9 cellular contexts compared by ENCODE assay signal in the genomic region with DNA sequence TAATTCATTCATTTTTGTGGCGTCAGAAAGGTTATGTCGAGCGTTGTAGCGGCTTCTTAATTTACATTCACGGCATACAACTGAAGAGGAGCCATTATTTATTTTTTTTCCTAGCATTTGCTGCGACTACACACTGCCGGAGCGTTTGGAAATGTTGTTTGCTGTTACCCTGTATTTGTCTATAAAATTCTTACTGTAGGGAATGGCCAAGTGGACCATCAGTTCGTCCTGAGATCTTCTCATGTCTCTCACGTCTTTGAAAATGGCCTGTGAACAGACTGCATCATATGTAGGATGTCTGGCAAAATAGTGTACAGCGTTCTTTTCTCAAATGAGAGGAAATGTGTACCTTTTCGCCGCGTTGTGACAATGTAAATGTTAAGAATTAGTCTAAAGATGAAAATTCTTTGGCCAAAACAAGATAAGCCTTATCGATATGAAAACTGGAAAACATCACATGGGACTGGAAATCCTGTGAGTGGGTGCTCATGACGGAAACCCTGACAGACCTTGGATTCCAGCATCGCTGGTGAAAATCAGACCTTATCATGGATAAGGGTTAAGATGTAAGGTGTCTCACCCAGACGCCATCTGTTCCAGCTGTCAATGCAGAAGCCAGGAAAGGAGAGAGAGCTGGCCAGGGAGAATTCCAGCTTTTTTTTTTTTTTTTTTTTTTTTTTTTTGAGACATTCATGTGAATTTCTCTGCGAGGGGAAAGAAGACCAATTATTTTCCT. TPM values are rescaled to one million over a fixed set of nuclear protein-coding genes. Genes with fewer than 3 reads are reported as not detected.
DNase-seq lines count a peak whose midpoint lies in the region; ATAC-seq, FAIRE-seq and TF ChIP-seq lines count a peak whose summit lies in the region.
"Had no signal": no experiment of that assay in that cellular context is flagged by ENCODE, and none has a peak within 500 bp of the region (broad histone marks: within the 10 kb centered on the region; RNA-seq: fewer than 3 reads in every experiment).

No MANE protein-coding gene starts in this region.

- H3K36me3 Mint-ChIP-seq in activated naive CD4-positive, alpha-beta T cell treated with anti-CD3 and anti-CD28 coated beads, Interleukin-2, amount 50 U/mL, for 24 hours = peaks cover 18% of the 10 kb centered on the region
- H3K36me3 Mint-ChIP-seq in activated T-helper 2 cell treated with anti-CD3 and anti-CD28 coated beads, Interferon-gamma antibody, Interleukin-2, Interleukin-4, amounts not matched to agents 10 μg/mL and 5 μg/mL and 100 μg/mL, durations not matched to agents 14 hours and 24 hours and 36 hours (ENCODE audit: low read depth) = peaks cover 37% of the 10 kb centered on the region

- peak overlapping the region in 1 of 2 donors; percentile 47 for H3K27ac ChIP-seq in kidney (ENCODE audit: low read depth in 2 of 2, low read length in 2 of 2)
- peak overlapping the region in 1 of 2 donors; percentile 90 for H3K27ac ChIP-seq in testis

- intact Hi-C loops in activated T-helper 2 cell treated with anti-CD3 and anti-CD28 coated beads, Interferon-gamma antibody, Interleukin-2, Interleukin-4, amounts not matched to agents 10 μg/mL and 5 μg/mL and 100 μg/mL, durations not matched to agents 14 hours and 24 hours and 36 hours (cut with micrococcal nuclease) = loop anchor here (1.0 to 10.0 kb wide), 4 partner anchors 27 to 186 kb away; a partner anchor contains a TSS
- intact Hi-C loops in kidney (cut with DNase I) = no loop called here
- intact Hi-C loops in testis (cut with DNase I; ENCODE audit: low total_unique reads) = loop anchor here (10.0 kb wide), 1 partner anchor 146 kb away; a partner anchor contains a TSS

- no peaks in the 10 kb centered on the region for H3K9me3 Mint-ChIP-seq in activated naive CD4-positive, alpha-beta T cell treated with anti-CD3 and anti-CD28 coated beads, Interleukin-2, amount 50 U/mL, for 24 hours
- H3K9me3 Mint-ChIP-seq in activated T-helper 2 cell treated with anti-CD3 and anti-CD28 coated beads, Interferon-gamma antibody, Interleukin-2, Interleukin-4, amounts not matched to agents 10 μg/mL and 5 μg/mL and 100 μg/mL, durations not matched to agents 14 hours and 24 hours and 36 hours = no peaks in the 10 kb centered on the region

- H3K4me1 ChIP-seq in kidney (ENCODE audit: control insufficient read depth in 1 of 2, insufficient read depth in 1 of 2, low read depth in 1 of 2, low read length in 2 of 2) (peaks cover 6 to 10% of the 10 kb centered on the region in 2 donors), testis (peaks cover 18% of the 10 kb centered on the region)

- H3K27me3 Mint-ChIP-seq in activated naive CD4-positive, alpha-beta T cell treated with anti-CD3 and anti-CD28 coated beads, Interleukin-2, amount 50 U/mL, for 24 hours = no peaks in the 10 kb centered on the region
- H3K27me3 Mint-ChIP-seq in activated T-helper 2 cell treated with anti-CD3 and anti-CD28 coated beads, Interferon-gamma antibody, Interleukin-2, Interleukin-4, amounts not matched to agents 10 μg/mL and 5 μg/mL and 100 μg/mL, durations not matched to agents 14 hours and 24 hours and 36 hours (ENCODE audit: low read depth) = no peaks in the 10 kb centered on the region

- H3K4me3 Mint-ChIP-seq in activated naive CD4-positive, alpha-beta T cell treated with anti-CD3 and anti-CD28 coated beads, Interleukin-2, amount 50 U/mL, for 24 hours = peak overlapping the region; percentile 96
- H3K4me3 Mint-ChIP-seq in activated T-helper 2 cell treated with anti-CD3 and anti-CD28 coated beads, Interferon-gamma antibody, Interleukin-2, Interleukin-4, amounts not matched to agents 10 μg/mL and 5 μg/mL and 100 μg/mL, durations not matched to agents 14 hours and 24 hours and 36 hours (ENCODE audit: low read depth) = peak overlapping the region; percentile 86

- H3K36me3 ChIP-seq in kidney (ENCODE audit: control insufficient read depth in 1 of 2, insufficient read depth in 2 of 2, low read length in 2 of 2) (no peaks in the 10 kb centered on the region), testis (ENCODE audit: low read depth, missing control alignments) (no peaks in the 10 kb centered on the region)

- no peaks in the 10 kb centered on the region for H3K27me3 ChIP-seq in testis

- H3K4me3 ChIP-seq in kidney (ENCODE audit: low read length in 2 of 2) (peak overlapping the region; percentile 68 to 69), testis (peak overlapping the region; percentile 34 to 78)

- no peak for DNase-seq in activated naive CD4-positive, alpha-beta T cell treated with Interleukin-2 at 50 U/mL for 16 hours
- no peak for DNase-seq in activated T-helper 2 cell treated with anti-CD3 and anti-CD28 coated beads, Interferon-gamma antibody, Interleukin-2, Interleukin-4, amounts not matched to agents 10 μg/mL and 5 μg/mL and 100 μg/mL, durations not matched to agents 14 hours and 24 hours and 36 hours (ENCODE audit: low spot score)
- DNase-seq in kidney = no peak
- no peak for DNase-seq in testis
- no peak for DNase-seq in NCI-H1930 (lab: John Stamatoyannopoulos, UW)
- DNase-seq in NCI-H2081 treated with DMSO at 0.1 percent for 48 hours (lab: John Stamatoyannopoulos, UW) = no peak

- no peak for FAIRE-seq in kidney (lab: Jason Lieb, UNC)
- FAIRE-seq: colon had no signal

- no peak for TF ChIP-seq POLR2A in testis (IDR thresholded peaks at IDR 0.05)

- H3K9ac ChIP-seq in kidney (ENCODE audit: low read length in 2 of 2) = peak overlapping the region; percentile 4 to 21

- no peak for ATAC-seq in HG03135 (IDR thresholded peaks at IDR 0.05; ENCODE audit: unreplicated experiment)

- H3K9me3 ChIP-seq in kidney (ENCODE audit: control insufficient read depth in 1 of 2, low read length in 2 of 2) (no peaks in the 10 kb centered on the region), testis (no peaks in the 10 kb centered on the region)

- peak overlapping the region; percentile 92 for H3K27ac Mint-ChIP-seq in activated naive CD4-positive, alpha-beta T cell treated with anti-CD3 and anti-CD28 coated beads, Interleukin-2, amount 50 U/mL, for 24 hours
- H3K27ac Mint-ChIP-seq in activated T-helper 2 cell treated with anti-CD3 and anti-CD28 coated beads, Interferon-gamma antibody, Interleukin-2, Interleukin-4, amounts not matched to agents 10 μg/mL and 5 μg/mL and 100 μg/mL, durations not matched to agents 14 hours and 24 hours and 36 hours = peak overlapping the region; percentile 83

- H3K4me1 Mint-ChIP-seq in activated naive CD4-positive, alpha-beta T cell treated with anti-CD3 and anti-CD28 coated beads, Interleukin-2, amount 50 U/mL, for 24 hours = peaks cover 59% of the 10 kb centered on the region
- peaks cover 51% of the 10 kb centered on the region for H3K4me1 Mint-ChIP-seq in activated T-helper 2 cell treated with anti-CD3 and anti-CD28 coated beads, Interferon-gamma antibody, Interleukin-2, Interleukin-4, amounts not matched to agents 10 μg/mL and 5 μg/mL and 100 μg/mL, durations not matched to agents 14 hours and 24 hours and 36 hours (ENCODE audit: low read depth)

- whole genome bisulfite sequencing in testis, 2 donors = 14 to 17% methylated on average over 19 of the region's 19 CpGs

- TF ChIP-seq CTCF in kidney (IDR thresholded peaks at IDR 0.05; ENCODE audit: borderline replicate concordance, extremely low read depth, insufficient read depth) (no peak), testis (IDR thresholded peaks at IDR 0.05) (no peak)

RNA-seq across cellular contexts. Expression of a gene that starts 1.5 kb away (rescaled TPM):
- total RNA-seq in activated T-helper 2 cell treated with anti-CD3 and anti-CD28 coated beads, Interferon-gamma antibody, Interleukin-2, Interleukin-4, amounts not matched to agents 10 μg/mL and 5 μg/mL and 100 μg/mL, durations not matched to agents 14 hours and 24 hours and 36 hours = 67.8 and 72.9 TPM in 2 replicates
- total RNA-seq in kidney (35.4 TPM), testis (10 to 100 TPM; 38.2 to 38.8 TPM)
- polyA plus RNA-seq in kidney (ENCODE audit: insufficient read depth, low read depth, low replicate concordance) (5.2 TPM), testis (ENCODE audit: insufficient read depth, low read depth, low replicate concordance) (24.3 TPM)
